ENCODE assay signal across 8 cellular contexts in genomic region chr2:214410918-214411554, GRCh38. TPM values are rescaled to one million over a fixed set of nuclear protein-coding genes. Genes with fewer than 3 reads are reported as not detected.
DNase-seq lines count a peak whose midpoint lies in the region; ATAC-seq and TF ChIP-seq lines count a peak whose summit lies in the region.

Gene VWC2L (plus strand): TSS chr2:214411054. CDS start chr2:214414194, 3,140 bp downstream.

- H3K27me3 Mint-ChIP-seq in MCF 10A (ENCODE audit: insufficient read depth, unreplicated experiment) = no peaks in the 10 kb centered on the region

- no peaks in the 10 kb centered on the region for H3K36me3 ChIP-seq in Panc1 (ENCODE audit: control insufficient read depth, insufficient read depth, low read length)

- no peaks in the 10 kb centered on the region for H3K9me3 Mint-ChIP-seq in MCF 10A (ENCODE audit: unreplicated experiment)

- POLR2A ChIA-PET in Panc1 (lab: Charles Lee) = no interaction called here
- POLR2A ChIA-PET in MCF 10A (lab: Yijun Ruan, JAX) = no interaction called here

- TF ChIP-seq CTCF in Panc1 (IDR thresholded peaks at IDR 0.05) (no peak), MCF 10A (IDR thresholded peaks at IDR 0.05; ENCODE audit: unreplicated experiment) (no peak)

- H3K27ac ChIP-seq in Panc1 (ENCODE audit: low read length) = no peak within 1 kb of the TSS

- H3K4me1 ChIP-seq in Panc1 (ENCODE audit: control insufficient read depth, insufficient read depth, low read length) = no peaks in the 10 kb centered on the region

- no peak within 1 kb of the TSS for H3K4me3 ChIP-seq in Panc1 (ENCODE audit: low read depth in 2 of 2, low read length in 2 of 2)

- no peaks in the 10 kb centered on the region for H3K27me3 ChIP-seq in Panc1 (ENCODE audit: control insufficient read depth, insufficient read depth, low read length)

- DNase-seq in activated effector memory CD4-positive, alpha-beta T cell treated with anti-CD3 and anti-CD28 coated beads, Interleukin-2, amount 50 U/mL, for 16 hours = peak; percentile 65
- no peak for DNase-seq in activated effector memory CD4-positive, alpha-beta T cell treated with Interleukin-2 at 50 U/mL for 16 hours
- DNase-seq in HUDEP-2 (lab: John Stamatoyannopoulos, UW; ENCODE audit: unreplicated experiment in 76 of 76) (peak in 48 of 76 experiments; percentile 0 to 58 (median 16)), Panc1 (ENCODE audit: low read depth, low spot score) (no peak), MCF 10A (ENCODE audit: unreplicated experiment) (peak; percentile 83), islet precursor cell (peak; percentile 92)
- peak; percentile 9 to 21 for DNase-seq in stimulated activated CD4-positive, alpha-beta T cell treated with anti-CD3 and anti-CD28 coated beads, Interleukin-4, amount 100 ng/mL, for 48 hours (ENCODE audit: low read depth in 2 of 2)

- peaks cover 5% of the 10 kb centered on the region for H3K4me1 Mint-ChIP-seq in MCF 10A (ENCODE audit: insufficient read depth, unreplicated experiment)

- no peaks in the 10 kb centered on the region for H3K36me3 Mint-ChIP-seq in MCF 10A (ENCODE audit: insufficient read depth, unreplicated experiment)

- H3K9me3 ChIP-seq in Panc1 (ENCODE audit: control insufficient read depth, insufficient read depth, low read depth, low read length) = no peaks in the 10 kb centered on the region

- CTCF ChIA-PET in Panc1 (lab: Charles Lee) = no interaction called here
- CTCF ChIA-PET in MCF 10A (lab: Yijun Ruan, JAX) = interaction anchor here (0.6 to 1.1 kb wide), 4 partner anchors 31 to 607 kb away, joined by 3 to 5 read pairs (median 3); no protein-coding TSS in a partner anchor

- ATAC-seq in Panc1 (peak; percentile 85), GM21737 (IDR thresholded peaks at IDR 0.05; ENCODE audit: unreplicated experiment) (no peak)

- H3K27ac Mint-ChIP-seq in MCF 10A (ENCODE audit: low read depth, unreplicated experiment) = no peak within 1 kb of the TSS

- no peak within 1 kb of the TSS for H3K4me3 Mint-ChIP-seq in MCF 10A (ENCODE audit: unreplicated experiment)

- intact Hi-C loops in Panc1 (cut with micrococcal nuclease; ENCODE audit: unreplicated experiment) = no loop called here
- intact Hi-C loops in MCF 10A (cut with micrococcal nuclease) = loop anchor here (1.0 to 10.0 kb wide), 3 partner anchors 605 to 1514 kb away; no protein-coding TSS in a partner anchor

- BruUV-seq in Panc1 (replicated peaks; lab: Mats Ljungman, UMichigan) = no TSS peak
- BruUV-seq in MCF 10A (replicated peaks; lab: Mats Ljungman, UMichigan) = no TSS peak

- in situ Hi-C loops in Panc1 (cut with HindIII; ENCODE audit: low pct_unique_long_range_greater_than_20kb, low sequenced_read_pairs) = no loop called here

RNA-seq across cellular contexts. Expression of gene VWC2L, which starts in this region (rescaled TPM):
- total RNA-seq in Panc1 (2021; ENCODE audit: unreplicated experiment) (not detected), MCF 10A (2022) (not detected in 2 replicates)
- polyA plus RNA-seq in Panc1 (2012; ENCODE audit: insufficient read length) = not detected

Comparison
In these comparisons a context has a peak if more than half of its experiments do, and no peak if none do; other contexts are left out.
1. DNase-seq: peak in activated effector memory CD4-positive, alpha-beta T cell treated with anti-CD3 and anti-CD28 coated beads, Interleukin-2, amount 50 U/mL, for 16 hours (single experiment), HUDEP-2 (48 of 76), islet precursor cell (single experiment) and stimulated activated CD4-positive, alpha-beta T cell treated with anti-CD3 and anti-CD28 coated beads, Interleukin-4, amount 100 ng/mL, for 48 hours (2 of 2); none in activated effector memory CD4-positive, alpha-beta T cell treated with Interleukin-2 at 50 U/mL for 16 hours (single experiment) and Panc1 (single experiment).
2. Peak in ATAC-seq in Panc1; RNA of the gene not detected or under 1 TPM.
3. Peak in DNase-seq in MCF 10A; RNA of the gene not detected or under 1 TPM.